Comparison of ENCODE assay signal across 1 cellular context in genomic region chr19:33216198-33216830, GRCh38.
TF ChIP-seq lines count a peak whose summit lies in the region.

No MANE protein-coding gene starts in this region.

TF ChIP-seq in HepG2, 621 proteins besides CTCF, POLR2A, EP300 and RAD21 (continued from another document):
- TF ChIP-seq TFAP4 (IDR thresholded peaks at IDR 0.05; ENCODE audit: borderline replicate concordance, low read depth) (peak; percentile 6; the same call in 1 of the 2 replicates), AGO2 (optimal IDR thresholded peaks at IDR 0.05; ENCODE audit: low read depth, low read length) (no peak), ZNF33B (CRISPR knock-in tag; IDR thresholded peaks at IDR 0.05) (no peak), ZNF350 (CRISPR knock-in tag; IDR thresholded peaks at IDR 0.05; ENCODE audit: borderline replicate concordance, low read depth) (no peak), NRL (CRISPR knock-in tag; IDR thresholded peaks at IDR 0.05; ENCODE audit: borderline replicate concordance) (no peak), ZNF446 (CRISPR knock-in tag; IDR thresholded peaks at IDR 0.05) (no peak), SMAD9 (CRISPR knock-in tag; IDR thresholded peaks at IDR 0.05) (no peak), ZNF569 (CRISPR knock-in tag; IDR thresholded peaks at IDR 0.05; ENCODE audit: borderline replicate concordance) (no peak), MED8 (CRISPR knock-in tag; IDR thresholded peaks at IDR 0.05; ENCODE audit: insufficient replicate concordance) (no peak), HNF4A (CRISPR knock-in tag; IDR thresholded peaks at IDR 0.05) (peak; percentile 70), ZNF703 (CRISPR knock-in tag; IDR thresholded peaks at IDR 0.05; ENCODE audit: borderline replicate concordance) (no peak), ZNF3 (CRISPR knock-in tag; IDR thresholded peaks at IDR 0.05) (peak; percentile 57; the same call in 1 of the 2 replicates)
- TF ChIP-seq, protein P1, sequence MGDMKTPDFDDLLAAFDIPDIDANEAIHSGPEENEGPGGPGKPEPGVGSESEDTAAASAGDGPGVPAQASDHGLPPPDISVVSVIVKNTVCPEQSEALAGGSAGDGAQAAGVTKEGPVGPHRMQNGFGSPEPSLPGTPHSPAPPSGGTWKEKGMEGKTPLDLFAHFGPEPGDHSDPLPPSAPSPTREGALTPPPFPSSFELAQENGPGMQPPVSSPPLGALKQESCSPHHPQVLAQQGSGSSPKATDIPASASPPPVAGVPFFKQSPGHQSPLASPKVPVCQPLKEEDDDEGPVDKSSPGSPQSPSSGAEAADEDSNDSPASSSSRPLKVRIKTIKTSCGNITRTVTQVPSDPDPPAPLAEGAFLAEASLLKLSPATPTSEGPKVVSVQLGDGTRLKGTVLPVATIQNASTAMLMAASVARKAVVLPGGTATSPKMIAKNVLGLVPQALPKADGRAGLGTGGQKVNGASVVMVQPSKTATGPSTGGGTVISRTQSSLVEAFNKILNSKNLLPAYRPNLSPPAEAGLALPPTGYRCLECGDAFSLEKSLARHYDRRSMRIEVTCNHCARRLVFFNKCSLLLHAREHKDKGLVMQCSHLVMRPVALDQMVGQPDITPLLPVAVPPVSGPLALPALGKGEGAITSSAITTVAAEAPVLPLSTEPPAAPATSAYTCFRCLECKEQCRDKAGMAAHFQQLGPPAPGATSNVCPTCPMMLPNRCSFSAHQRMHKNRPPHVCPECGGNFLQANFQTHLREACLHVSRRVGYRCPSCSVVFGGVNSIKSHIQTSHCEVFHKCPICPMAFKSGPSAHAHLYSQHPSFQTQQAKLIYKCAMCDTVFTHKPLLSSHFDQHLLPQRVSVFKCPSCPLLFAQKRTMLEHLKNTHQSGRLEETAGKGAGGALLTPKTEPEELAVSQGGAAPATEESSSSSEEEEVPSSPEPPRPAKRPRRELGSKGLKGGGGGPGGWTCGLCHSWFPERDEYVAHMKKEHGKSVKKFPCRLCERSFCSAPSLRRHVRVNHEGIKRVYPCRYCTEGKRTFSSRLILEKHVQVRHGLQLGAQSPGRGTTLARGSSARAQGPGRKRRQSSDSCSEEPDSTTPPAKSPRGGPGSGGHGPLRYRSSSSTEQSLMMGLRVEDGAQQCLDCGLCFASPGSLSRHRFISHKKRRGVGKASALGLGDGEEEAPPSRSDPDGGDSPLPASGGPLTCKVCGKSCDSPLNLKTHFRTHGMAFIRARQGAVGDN (CRISPR knock-in tag; IDR thresholded peaks at IDR 0.05) = peak; percentile 51
